1 cellular context compared by ENCODE assay signal in genomic region chr17:82881900-82882714, GRCh38.
A peak's percentile ranks its signal among the peaks of the same experiment; 100 is the strongest.
TF ChIP-seq lines count a peak whose summit lies in the region.

No MANE protein-coding gene starts in this region.

TF ChIP-seq in HepG2, 621 proteins besides CTCF, POLR2A, EP300 and RAD21 (continued from another document and continues in another):
- TF ChIP-seq, protein P1, sequence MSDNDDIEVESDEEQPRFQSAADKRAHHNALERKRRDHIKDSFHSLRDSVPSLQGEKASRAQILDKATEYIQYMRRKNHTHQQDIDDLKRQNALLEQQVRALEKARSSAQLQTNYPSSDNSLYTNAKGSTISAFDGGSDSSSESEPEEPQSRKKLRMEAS (IDR thresholded peaks at IDR 0.05), result peak; percentile 87
- TF ChIP-seq RBAK (CRISPR knock-in tag; IDR thresholded peaks at IDR 0.05) (no peak), DMAP1 (CRISPR knock-in tag; IDR thresholded peaks at IDR 0.05) (0 out of 2 replicates have a peak, but pooled peaks have one; percentile 71), GLI4 (CRISPR knock-in tag; IDR thresholded peaks at IDR 0.05; ENCODE audit: borderline replicate concordance) (peak; percentile 37; the same call in 1 of the 2 replicates), TOPORS (CRISPR knock-in tag; IDR thresholded peaks at IDR 0.05) (no peak), ZNF883 (CRISPR knock-in tag; IDR thresholded peaks at IDR 0.05; ENCODE audit: not compliant biosample characterization) (peak; percentile 58), PCBP2 (optimal IDR thresholded peaks at IDR 0.05; ENCODE audit: low read depth, low read length, poor library complexity, severe bottlenecking) (no peak), ZNF430 (CRISPR knock-in tag; IDR thresholded peaks at IDR 0.05) (no peak), ZNF205 (CRISPR knock-in tag; IDR thresholded peaks at IDR 0.05) (0 out of 2 replicates have a peak, but pooled peaks have one; percentile 43), AGO2 (optimal IDR thresholded peaks at IDR 0.05; ENCODE audit: low read depth, low read length) (peak; percentile 22), FOXK1 (CRISPR knock-in tag; IDR thresholded peaks at IDR 0.05; ENCODE audit: borderline replicate concordance, low read depth) (no peak), ZBTB14 (CRISPR knock-in tag; IDR thresholded peaks at IDR 0.05) (no peak), ZNF230 (CRISPR knock-in tag; IDR thresholded peaks at IDR 0.05) (no peak), ARHGAP35 (CRISPR knock-in tag; IDR thresholded peaks at IDR 0.05; ENCODE audit: borderline replicate concordance) (no peak), ZNF747 (CRISPR knock-in tag; IDR thresholded peaks at IDR 0.05; ENCODE audit: borderline replicate concordance) (no peak), ZNF17 (CRISPR knock-in tag; IDR thresholded peaks at IDR 0.05) (no peak), BRCA1 (CRISPR knock-in tag; IDR thresholded peaks at IDR 0.05) (no peak), CCAR2 (optimal IDR thresholded peaks at IDR 0.05; ENCODE audit: low read depth, low read length) (no peak), ZNF558 (CRISPR knock-in tag; IDR thresholded peaks at IDR 0.05; ENCODE audit: borderline replicate concordance) (no peak), HOXA9 (CRISPR knock-in tag; IDR thresholded peaks at IDR 0.05; ENCODE audit: borderline replicate concordance) (no peak), FOXJ3 (CRISPR knock-in tag; IDR thresholded peaks at IDR 0.05; ENCODE audit: borderline replicate concordance) (no peak), ZNF496 (CRISPR knock-in tag; IDR thresholded peaks at IDR 0.05; ENCODE audit: insufficient replicate concordance) (no peak), ZBTB21 (CRISPR knock-in tag; IDR thresholded peaks at IDR 0.05) (no peak), XRCC5 (optimal IDR thresholded peaks at IDR 0.05; ENCODE audit: low read length) (peak; percentile 49), TIGD3 (CRISPR knock-in tag; IDR thresholded peaks at IDR 0.05; ENCODE audit: borderline replicate concordance) (no peak), NFATC3 (CRISPR knock-in tag; IDR thresholded peaks at IDR 0.05) (no peak; the same call in 1 of the 2 replicates), PLRG1 (conservative IDR thresholded peaks at IDR 0.05) (no peak), NR2F6 (IDR thresholded peaks at IDR 0.05) (peak; percentile 32; the same call in 1 of the 2 replicates), NR2F6 (CRISPR knock-in tag; IDR thresholded peaks at IDR 0.05) (peak; percentile 63; the same call in 1 of the 2 replicates), PREB (CRISPR knock-in tag; IDR thresholded peaks at IDR 0.05) (no peak)
- TF ChIP-seq, protein P2, sequence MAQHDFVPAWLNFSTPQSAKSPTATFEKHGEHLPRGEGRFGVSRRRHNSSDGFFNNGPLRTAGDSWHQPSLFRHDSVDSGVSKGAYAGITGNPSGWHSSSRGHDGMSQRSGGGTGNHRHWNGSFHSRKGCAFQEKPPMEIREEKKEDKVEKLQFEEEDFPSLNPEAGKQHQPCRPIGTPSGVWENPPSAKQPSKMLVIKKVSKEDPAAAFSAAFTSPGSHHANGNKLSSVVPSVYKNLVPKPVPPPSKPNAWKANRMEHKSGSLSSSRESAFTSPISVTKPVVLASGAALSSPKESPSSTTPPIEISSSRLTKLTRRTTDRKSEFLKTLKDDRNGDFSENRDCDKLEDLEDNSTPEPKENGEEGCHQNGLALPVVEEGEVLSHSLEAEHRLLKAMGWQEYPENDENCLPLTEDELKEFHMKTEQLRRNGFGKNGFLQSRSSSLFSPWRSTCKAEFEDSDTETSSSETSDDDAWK (CRISPR knock-in tag; IDR thresholded peaks at IDR 0.05), result no peak
- TF ChIP-seq, protein P3, sequence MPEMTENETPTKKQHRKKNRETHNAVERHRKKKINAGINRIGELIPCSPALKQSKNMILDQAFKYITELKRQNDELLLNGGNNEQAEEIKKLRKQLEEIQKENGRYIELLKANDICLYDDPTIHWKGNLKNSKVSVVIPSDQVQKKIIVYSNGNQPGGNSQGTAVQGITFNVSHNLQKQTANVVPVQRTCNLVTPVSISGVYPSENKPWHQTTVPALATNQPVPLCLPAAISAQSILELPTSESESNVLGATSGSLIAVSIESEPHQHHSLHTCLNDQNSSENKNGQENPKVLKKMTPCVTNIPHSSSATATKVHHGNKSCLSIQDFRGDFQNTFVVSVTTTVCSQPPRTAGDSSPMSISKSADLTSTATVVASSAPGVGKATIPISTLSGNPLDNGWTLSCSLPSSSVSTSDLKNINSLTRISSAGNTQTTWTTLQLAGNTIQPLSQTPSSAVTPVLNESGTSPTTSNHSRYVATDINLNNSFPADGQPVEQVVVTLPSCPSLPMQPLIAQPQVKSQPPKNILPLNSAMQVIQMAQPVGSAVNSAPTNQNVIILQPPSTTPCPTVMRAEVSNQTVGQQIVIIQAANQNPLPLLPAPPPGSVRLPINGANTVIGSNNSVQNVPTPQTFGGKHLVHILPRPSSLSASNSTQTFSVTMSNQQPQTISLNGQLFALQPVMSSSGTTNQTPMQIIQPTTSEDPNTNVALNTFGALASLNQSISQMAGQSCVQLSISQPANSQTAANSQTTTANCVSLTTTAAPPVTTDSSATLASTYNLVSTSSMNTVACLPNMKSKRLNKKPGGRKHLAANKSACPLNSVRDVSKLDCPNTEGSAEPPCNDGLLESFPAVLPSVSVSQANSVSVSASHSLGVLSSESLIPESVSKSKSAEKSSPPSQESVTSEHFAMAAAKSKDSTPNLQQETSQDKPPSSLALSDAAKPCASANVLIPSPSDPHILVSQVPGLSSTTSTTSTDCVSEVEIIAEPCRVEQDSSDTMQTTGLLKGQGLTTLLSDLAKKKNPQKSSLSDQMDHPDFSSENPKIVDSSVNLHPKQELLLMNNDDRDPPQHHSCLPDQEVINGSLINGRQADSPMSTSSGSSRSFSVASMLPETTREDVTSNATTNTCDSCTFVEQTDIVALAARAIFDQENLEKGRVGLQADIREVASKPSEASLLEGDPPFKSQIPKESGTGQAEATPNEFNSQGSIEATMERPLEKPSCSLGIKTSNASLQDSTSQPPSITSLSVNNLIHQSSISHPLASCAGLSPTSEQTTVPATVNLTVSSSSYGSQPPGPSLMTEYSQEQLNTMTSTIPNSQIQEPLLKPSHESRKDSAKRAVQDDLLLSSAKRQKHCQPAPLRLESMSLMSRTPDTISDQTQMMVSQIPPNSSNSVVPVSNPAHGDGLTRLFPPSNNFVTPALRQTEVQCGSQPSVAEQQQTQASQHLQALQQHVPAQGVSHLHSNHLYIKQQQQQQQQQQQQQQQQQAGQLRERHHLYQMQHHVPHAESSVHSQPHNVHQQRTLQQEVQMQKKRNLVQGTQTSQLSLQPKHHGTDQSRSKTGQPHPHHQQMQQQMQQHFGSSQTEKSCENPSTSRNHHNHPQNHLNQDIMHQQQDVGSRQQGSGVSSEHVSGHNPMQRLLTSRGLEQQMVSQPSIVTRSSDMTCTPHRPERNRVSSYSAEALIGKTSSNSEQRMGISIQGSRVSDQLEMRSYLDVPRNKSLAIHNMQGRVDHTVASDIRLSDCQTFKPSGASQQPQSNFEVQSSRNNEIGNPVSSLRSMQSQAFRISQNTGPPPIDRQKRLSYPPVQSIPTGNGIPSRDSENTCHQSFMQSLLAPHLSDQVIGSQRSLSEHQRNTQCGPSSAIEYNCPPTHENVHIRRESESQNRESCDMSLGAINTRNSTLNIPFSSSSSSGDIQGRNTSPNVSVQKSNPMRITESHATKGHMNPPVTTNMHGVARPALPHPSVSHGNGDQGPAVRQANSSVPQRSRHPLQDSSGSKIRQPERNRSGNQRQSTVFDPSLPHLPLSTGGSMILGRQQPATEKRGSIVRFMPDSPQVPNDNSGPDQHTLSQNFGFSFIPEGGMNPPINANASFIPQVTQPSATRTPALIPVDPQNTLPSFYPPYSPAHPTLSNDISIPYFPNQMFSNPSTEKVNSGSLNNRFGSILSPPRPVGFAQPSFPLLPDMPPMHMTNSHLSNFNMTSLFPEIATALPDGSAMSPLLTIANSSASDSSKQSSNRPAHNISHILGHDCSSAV (CRISPR knock-in tag; IDR thresholded peaks at IDR 0.05; ENCODE audit: borderline replicate concordance), result no peak
- TF ChIP-seq, protein P4, sequence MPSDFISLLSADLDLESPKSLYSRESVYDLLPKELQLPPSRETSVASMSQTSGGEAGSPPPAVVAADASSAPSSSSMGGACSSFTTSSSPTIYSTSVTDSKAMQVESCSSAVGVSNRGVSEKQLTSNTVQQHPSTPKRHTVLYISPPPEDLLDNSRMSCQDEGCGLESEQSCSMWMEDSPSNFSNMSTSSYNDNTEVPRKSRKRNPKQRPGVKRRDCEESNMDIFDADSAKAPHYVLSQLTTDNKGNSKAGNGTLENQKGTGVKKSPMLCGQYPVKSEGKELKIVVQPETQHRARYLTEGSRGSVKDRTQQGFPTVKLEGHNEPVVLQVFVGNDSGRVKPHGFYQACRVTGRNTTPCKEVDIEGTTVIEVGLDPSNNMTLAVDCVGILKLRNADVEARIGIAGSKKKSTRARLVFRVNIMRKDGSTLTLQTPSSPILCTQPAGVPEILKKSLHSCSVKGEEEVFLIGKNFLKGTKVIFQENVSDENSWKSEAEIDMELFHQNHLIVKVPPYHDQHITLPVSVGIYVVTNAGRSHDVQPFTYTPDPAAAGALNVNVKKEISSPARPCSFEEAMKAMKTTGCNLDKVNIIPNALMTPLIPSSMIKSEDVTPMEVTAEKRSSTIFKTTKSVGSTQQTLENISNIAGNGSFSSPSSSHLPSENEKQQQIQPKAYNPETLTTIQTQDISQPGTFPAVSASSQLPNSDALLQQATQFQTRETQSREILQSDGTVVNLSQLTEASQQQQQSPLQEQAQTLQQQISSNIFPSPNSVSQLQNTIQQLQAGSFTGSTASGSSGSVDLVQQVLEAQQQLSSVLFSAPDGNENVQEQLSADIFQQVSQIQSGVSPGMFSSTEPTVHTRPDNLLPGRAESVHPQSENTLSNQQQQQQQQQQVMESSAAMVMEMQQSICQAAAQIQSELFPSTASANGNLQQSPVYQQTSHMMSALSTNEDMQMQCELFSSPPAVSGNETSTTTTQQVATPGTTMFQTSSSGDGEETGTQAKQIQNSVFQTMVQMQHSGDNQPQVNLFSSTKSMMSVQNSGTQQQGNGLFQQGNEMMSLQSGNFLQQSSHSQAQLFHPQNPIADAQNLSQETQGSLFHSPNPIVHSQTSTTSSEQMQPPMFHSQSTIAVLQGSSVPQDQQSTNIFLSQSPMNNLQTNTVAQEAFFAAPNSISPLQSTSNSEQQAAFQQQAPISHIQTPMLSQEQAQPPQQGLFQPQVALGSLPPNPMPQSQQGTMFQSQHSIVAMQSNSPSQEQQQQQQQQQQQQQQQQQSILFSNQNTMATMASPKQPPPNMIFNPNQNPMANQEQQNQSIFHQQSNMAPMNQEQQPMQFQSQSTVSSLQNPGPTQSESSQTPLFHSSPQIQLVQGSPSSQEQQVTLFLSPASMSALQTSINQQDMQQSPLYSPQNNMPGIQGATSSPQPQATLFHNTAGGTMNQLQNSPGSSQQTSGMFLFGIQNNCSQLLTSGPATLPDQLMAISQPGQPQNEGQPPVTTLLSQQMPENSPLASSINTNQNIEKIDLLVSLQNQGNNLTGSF (CRISPR knock-in tag; IDR thresholded peaks at IDR 0.05), result no peak
- TF ChIP-seq, protein P5, sequence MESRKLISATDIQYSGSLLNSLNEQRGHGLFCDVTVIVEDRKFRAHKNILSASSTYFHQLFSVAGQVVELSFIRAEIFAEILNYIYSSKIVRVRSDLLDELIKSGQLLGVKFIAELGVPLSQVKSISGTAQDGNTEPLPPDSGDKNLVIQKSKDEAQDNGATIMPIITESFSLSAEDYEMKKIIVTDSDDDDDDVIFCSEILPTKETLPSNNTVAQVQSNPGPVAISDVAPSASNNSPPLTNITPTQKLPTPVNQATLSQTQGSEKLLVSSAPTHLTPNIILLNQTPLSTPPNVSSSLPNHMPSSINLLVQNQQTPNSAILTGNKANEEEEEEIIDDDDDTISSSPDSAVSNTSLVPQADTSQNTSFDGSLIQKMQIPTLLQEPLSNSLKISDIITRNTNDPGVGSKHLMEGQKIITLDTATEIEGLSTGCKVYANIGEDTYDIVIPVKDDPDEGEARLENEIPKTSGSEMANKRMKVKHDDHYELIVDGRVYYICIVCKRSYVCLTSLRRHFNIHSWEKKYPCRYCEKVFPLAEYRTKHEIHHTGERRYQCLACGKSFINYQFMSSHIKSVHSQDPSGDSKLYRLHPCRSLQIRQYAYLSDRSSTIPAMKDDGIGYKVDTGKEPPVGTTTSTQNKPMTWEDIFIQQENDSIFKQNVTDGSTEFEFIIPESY (CRISPR knock-in tag; IDR thresholded peaks at IDR 0.05), result peak; percentile 19; the same call in 1 of the 2 replicates
- TF ChIP-seq, protein P6, sequence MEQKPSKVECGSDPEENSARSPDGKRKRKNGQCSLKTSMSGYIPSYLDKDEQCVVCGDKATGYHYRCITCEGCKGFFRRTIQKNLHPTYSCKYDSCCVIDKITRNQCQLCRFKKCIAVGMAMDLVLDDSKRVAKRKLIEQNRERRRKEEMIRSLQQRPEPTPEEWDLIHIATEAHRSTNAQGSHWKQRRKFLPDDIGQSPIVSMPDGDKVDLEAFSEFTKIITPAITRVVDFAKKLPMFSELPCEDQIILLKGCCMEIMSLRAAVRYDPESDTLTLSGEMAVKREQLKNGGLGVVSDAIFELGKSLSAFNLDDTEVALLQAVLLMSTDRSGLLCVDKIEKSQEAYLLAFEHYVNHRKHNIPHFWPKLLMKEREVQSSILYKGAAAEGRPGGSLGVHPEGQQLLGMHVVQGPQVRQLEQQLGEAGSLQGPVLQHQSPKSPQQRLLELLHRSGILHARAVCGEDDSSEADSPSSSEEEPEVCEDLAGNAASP (CRISPR knock-in tag; IDR thresholded peaks at IDR 0.05; ENCODE audit: borderline replicate concordance), result 0 out of 2 replicates have a peak, but pooled peaks have one; percentile 21
